ENCODE assay signal across 20 cellular contexts in the genomic region with DNA sequence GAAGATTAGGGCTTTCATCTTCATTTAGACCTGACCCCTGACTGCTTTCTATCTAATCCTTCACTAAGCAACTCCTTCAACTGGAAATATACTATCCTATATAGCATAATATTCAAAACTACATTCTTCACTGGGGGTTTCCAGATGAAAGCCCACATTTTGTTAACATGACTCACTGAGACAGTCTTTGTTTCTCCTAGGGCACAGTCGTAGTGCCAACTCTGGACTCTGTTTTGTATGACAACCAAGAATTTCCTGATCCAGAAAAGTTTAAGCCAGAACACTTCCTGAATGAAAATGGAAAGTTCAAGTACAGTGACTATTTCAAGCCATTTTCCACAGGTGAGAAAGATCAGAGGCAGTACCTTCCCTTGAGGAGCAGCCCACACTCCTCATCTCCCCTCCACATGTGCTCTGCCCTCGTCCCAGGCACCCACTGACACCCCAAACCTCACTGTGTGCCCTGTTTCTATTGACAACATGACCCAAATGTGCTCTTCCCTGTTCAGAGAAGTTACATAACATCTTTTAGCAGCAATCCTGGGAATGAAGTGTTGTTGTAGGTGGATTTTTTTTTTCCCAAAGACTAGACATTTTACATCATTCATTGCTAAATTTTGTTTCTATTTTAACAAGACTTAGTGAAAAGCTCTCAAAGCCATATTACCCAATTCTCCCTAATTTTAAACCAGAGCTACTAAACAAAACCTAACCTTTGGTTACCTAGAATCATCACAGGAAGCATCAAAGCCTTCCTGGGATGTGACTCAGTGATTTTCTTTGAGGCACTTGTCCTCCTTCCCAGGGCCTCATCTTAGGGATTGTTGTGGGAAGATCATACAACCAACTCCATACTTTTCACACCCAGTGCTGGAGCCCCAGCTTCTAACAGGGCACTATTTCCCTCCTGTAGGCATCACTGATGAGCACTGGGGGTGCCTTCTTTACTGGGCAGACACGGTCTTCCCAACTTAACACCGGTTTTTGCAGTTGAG. TPM values are rescaled to one million over a fixed set of nuclear protein-coding genes. Genes with fewer than 3 reads are reported as not detected.
"Had no signal": no experiment of that assay in that cellular context is flagged by ENCODE, and none has a peak within 500 bp of the region (broad histone marks: within the 10 kb centered on the region; RNA-seq: fewer than 3 reads in every experiment).

No MANE protein-coding gene starts in this region.

- H3K27ac ChIP-seq: esophagus muscularis mucosa, spleen, testis, upper lobe of right lung had no signal

- H3K4me1 Mint-ChIP-seq: immature natural killer cell; naive thymus-derived CD8-positive, alpha-beta T cell; stimulated activated naive CD8-positive, alpha-beta T cell treated with anti-CD3 and anti-CD28 coated beads, Interleukin-15, amount 100 ng/mL, for 72 hours; T-helper 17 cell; WTC11 had no signal

- H3K9me3 Mint-ChIP-seq: activated CD8-positive, alpha-beta T cell treated with anti-CD3 and anti-CD28 coated beads for 36 hours; activated naive CD8-positive, alpha-beta T cell treated with anti-CD3 and anti-CD28 coated beads for 36 hours; immature natural killer cell; naive thymus-derived CD8-positive, alpha-beta T cell; stimulated activated naive CD8-positive, alpha-beta T cell treated with anti-CD3 and anti-CD28 coated beads, Interleukin-15, amount 100 ng/mL, for 72 hours had no signal

- H3K4me3 ChIP-seq: esophagus muscularis mucosa, spleen, testis, upper lobe of right lung had no signal

- H3K27me3 Mint-ChIP-seq: activated CD8-positive, alpha-beta T cell treated with anti-CD3 and anti-CD28 coated beads for 36 hours; progenitor cell of endocrine pancreas; T-helper 17 cell had no signal

- DNase-seq: activated CD4-positive, alpha-beta T cell treated with anti-CD3 and anti-CD28 coated beads for 48 hours; activated CD8-positive, alpha-beta memory T cell treated with anti-CD3 and anti-CD28 coated beads, Interleukin-2, amount 50 U/mL, for 4 hours; activated CD8-positive, alpha-beta T cell treated with anti-CD3 and anti-CD28 coated beads for 36 hours; activated gamma-delta T cell treated with Interleukin-2 at 50 U/mL for 16 hours; activated naive CD8-positive, alpha-beta T cell treated with anti-CD3 and anti-CD28 coated beads for 36 hours; activated T-cell treated with anti-CD3 and anti-CD28 coated beads, Interleukin-2, amount 50 U/mL, for 48 hours; anterior cingulate cortex; immature natural killer cell; left colon; naive thymus-derived CD8-positive, alpha-beta T cell; spleen; stimulated activated naive CD8-positive, alpha-beta T cell treated with anti-CD3 and anti-CD28 coated beads, Interleukin-15, amount 100 ng/mL, for 72 hours; T-helper 17 cell; testis; upper lobe of right lung had no signal

- ATAC-seq: activated CD8-positive, alpha-beta T cell treated with anti-CD3 and anti-CD28 coated beads for 36 hours; left colon; naive thymus-derived CD8-positive, alpha-beta T cell; sciatic nerve; stimulated activated naive CD8-positive, alpha-beta T cell treated with anti-CD3 and anti-CD28 coated beads, Interleukin-15, amount 100 ng/mL, for 72 hours; T-helper 17 cell; upper lobe of right lung; WTC11 had no signal

- H3K27ac Mint-ChIP-seq: activated CD8-positive, alpha-beta T cell treated with anti-CD3 and anti-CD28 coated beads for 36 hours; activated naive CD8-positive, alpha-beta T cell treated with anti-CD3 and anti-CD28 coated beads for 36 hours; immature natural killer cell; memory B cell; naive thymus-derived CD8-positive, alpha-beta T cell; progenitor cell of endocrine pancreas; T-helper 17 cell; WTC11 had no signal

- H3K4me3 Mint-ChIP-seq: activated CD8-positive, alpha-beta T cell treated with anti-CD3 and anti-CD28 coated beads for 36 hours; activated naive CD8-positive, alpha-beta T cell treated with anti-CD3 and anti-CD28 coated beads for 36 hours; immature natural killer cell; memory B cell; naive thymus-derived CD8-positive, alpha-beta T cell; stimulated activated naive CD8-positive, alpha-beta T cell treated with anti-CD3 and anti-CD28 coated beads, Interleukin-15, amount 100 ng/mL, for 72 hours; T-helper 17 cell; WTC11 had no signal

- H3K27me3 ChIP-seq: esophagus muscularis mucosa, spleen, testis, upper lobe of right lung had no signal

- H3K36me3 Mint-ChIP-seq: activated naive CD8-positive, alpha-beta T cell treated with anti-CD3 and anti-CD28 coated beads for 36 hours; immature natural killer cell; memory B cell had no signal

RNA-seq across cellular contexts. Expression of a gene that starts 10.7 kb away (rescaled TPM):
- total RNA-seq: activated naive CD8-positive, alpha-beta T cell treated with anti-CD3 and anti-CD28 coated beads for 36 hours had no signal

RNA-seq across cellular contexts. Expression of a gene that starts 27.5 kb away (rescaled TPM):
- total RNA-seq: activated CD8-positive, alpha-beta T cell treated with anti-CD3 and anti-CD28 coated beads for 36 hours; left colon; progenitor cell of endocrine pancreas; WTC11 had no signal
